27 cellular contexts compared by ENCODE assay signal in genomic region chr4:37722000-37722638, GRCh38. TPM values are rescaled to one million over a fixed set of nuclear protein-coding genes. Genes with fewer than 3 reads are reported as not detected.
DNase-seq lines count a peak whose midpoint lies in the region; ATAC-seq and TF ChIP-seq lines count a peak whose summit lies in the region.
"Had no signal": no experiment of that assay in that cellular context is flagged by ENCODE, and none has a peak within 500 bp of the region (broad histone marks: within the 10 kb centered on the region; RNA-seq: fewer than 3 reads in every experiment).

No MANE protein-coding gene starts in this region.

- H3K4me3 Mint-ChIP-seq in stimulated activated naive CD8-positive, alpha-beta T cell treated with anti-CD3 and anti-CD28 coated beads, Interleukin-15, amount 100 ng/mL, for 72 hours: no peak overlapping the region
- H3K4me3 Mint-ChIP-seq: activated naive CD4-positive, alpha-beta T cell treated with anti-CD3 and anti-CD28 coated beads, Interleukin-2, amount 50 U/mL, for 24 hours; activated T-cell treated with anti-CD3 and anti-CD28 coated beads, Interleukin-2, amount 50 U/mL, for 4 hours; immature natural killer cell had no signal

- TF ChIP-seq POLR2A in erythroblast (IDR thresholded peaks at IDR 0.05; ENCODE audit: low read length): no peak

- POLR2A ChIA-PET in GM10248 (lab: Yijun Ruan, JAX): no interaction called here

- TF ChIP-seq CTCF in hepatocyte (IDR thresholded peaks at IDR 0.05; ENCODE audit: poor library complexity): no peak
- no peak for TF ChIP-seq CTCF in GM10248 (IDR thresholded peaks at IDR 0.05; ENCODE audit: control extremely low read depth, extremely low read depth, low read depth, missing control alignments)

- H3K4me1 ChIP-seq in hepatocyte (ENCODE audit: insufficient read depth): no peaks in the 10 kb centered on the region
- H3K4me1 ChIP-seq: left ventricle myocardium inferior, Peyer's patch, prostate gland, testis had no signal

- no peaks in the 10 kb centered on the region for H3K79me2 ChIP-seq in hepatocyte

- H3K4me3 ChIP-seq in hepatocyte: no peak overlapping the region
- H3K4me3 ChIP-seq: left ventricle myocardium inferior, Peyer's patch, prostate gland, SJCRH30, testis had no signal

- peaks cover 7% of the 10 kb centered on the region for H3K27me3 Mint-ChIP-seq in stimulated activated naive CD8-positive, alpha-beta T cell treated with anti-CD3 and anti-CD28 coated beads, Interleukin-15, amount 100 ng/mL, for 72 hours
- H3K27me3 Mint-ChIP-seq: activated naive CD4-positive, alpha-beta T cell treated with anti-CD3 and anti-CD28 coated beads, Interleukin-2, amount 50 U/mL, for 24 hours had no signal

- H3K36me3 ChIP-seq in hepatocyte (replicated peaks; ENCODE audit: insufficient read depth, low read depth): no peaks in the 10 kb centered on the region
- H3K36me3 ChIP-seq: left ventricle myocardium inferior, Peyer's patch, prostate gland, SJCRH30, WERI-Rb-1 had no signal

- H3K9me3 ChIP-seq in hepatocyte (ENCODE audit: low read depth): no peaks in the 10 kb centered on the region
- H3K9me3 ChIP-seq: left ventricle myocardium inferior, Peyer's patch, prostate gland, SJCRH30, testis had no signal

- peak; percentile 66 for ATAC-seq in stimulated activated naive CD8-positive, alpha-beta T cell treated with anti-CD3 and anti-CD28 coated beads, Interleukin-15, amount 100 ng/mL, for 72 hours
- ATAC-seq in stimulated activated naive CD8-positive, alpha-beta T cell treated with anti-CD3 and anti-CD28 coated beads, Interleukin-15, Interleukin-2, amounts not matched to agents 100 U/mL and 50 U/mL, for 24 hours: no peak
- no peak for ATAC-seq in HG03457 (IDR thresholded peaks at IDR 0.05; ENCODE audit: unreplicated experiment)
- ATAC-seq: foreskin keratinocyte, HCT116 had no signal

- WGBS in hepatocyte (ENCODE audit: low lambda C conversion rate, missing lambda C conversion rate): 47% methylated on average over 4 of the region's 4 CpGs

- no peak overlapping the region for H3K27ac Mint-ChIP-seq in stimulated activated naive CD8-positive, alpha-beta T cell treated with anti-CD3 and anti-CD28 coated beads, Interleukin-15, amount 100 ng/mL, for 72 hours
- H3K27ac Mint-ChIP-seq: activated naive CD4-positive, alpha-beta T cell treated with anti-CD3 and anti-CD28 coated beads, Interleukin-2, amount 50 U/mL, for 24 hours; immature natural killer cell had no signal

- no peaks in the 10 kb centered on the region for H4K20me1 ChIP-seq in hepatocyte (ENCODE audit: insufficient read depth, poor library complexity, severe bottlenecking)

- CTCF ChIA-PET in GM10248 (lab: Yijun Ruan, JAX): interaction anchor here (0.6 to 1.6 kb wide), 5 partner anchors 9 to 28 kb away, joined by 3 to 4 read pairs (median 3); no protein-coding TSS in a partner anchor

- H3K4me2 ChIP-seq in hepatocyte: no peak overlapping the region

- peak overlapping the region; percentile 53 for H3K27ac ChIP-seq in hepatocyte
- H3K27ac ChIP-seq: epithelial cell of prostate, foreskin keratinocyte, left ventricle myocardium inferior, prostate gland, SJCRH30, testis, WERI-Rb-1 had no signal

- H3K27me3 ChIP-seq in hepatocyte: no peaks in the 10 kb centered on the region
- H3K27me3 ChIP-seq: foreskin keratinocyte, Peyer's patch, testis had no signal

- H3K4me1 Mint-ChIP-seq in stimulated activated naive CD8-positive, alpha-beta T cell treated with anti-CD3 and anti-CD28 coated beads, Interleukin-15, amount 100 ng/mL, for 72 hours: peaks cover 14% of the 10 kb centered on the region
- H3K4me1 Mint-ChIP-seq: immature natural killer cell had no signal

- no peak overlapping the region for H2AFZ ChIP-seq in hepatocyte

- H3K9me3 Mint-ChIP-seq in stimulated activated naive CD8-positive, alpha-beta T cell treated with anti-CD3 and anti-CD28 coated beads, Interleukin-15, amount 100 ng/mL, for 72 hours: no peaks in the 10 kb centered on the region
- H3K9me3 Mint-ChIP-seq: activated naive CD4-positive, alpha-beta T cell treated with anti-CD3 and anti-CD28 coated beads, Interleukin-2, amount 50 U/mL, for 24 hours; activated T-cell treated with anti-CD3 and anti-CD28 coated beads, Interleukin-2, amount 50 U/mL, for 4 hours; immature natural killer cell had no signal

- no peak for DNase-seq in stimulated activated naive CD8-positive, alpha-beta T cell treated with anti-CD3 and anti-CD28 coated beads, Interleukin-15, amount 100 ng/mL, for 72 hours
- no peak for DNase-seq in stimulated activated naive CD8-positive, alpha-beta T cell treated with anti-CD3 and anti-CD28 coated beads, Interleukin-15, Interleukin-2, amounts not matched to agents 100 U/mL and 50 U/mL, for 24 hours
- DNase-seq in NCI-H69 (lab: John Stamatoyannopoulos, UW): peak; percentile 63
- peak; percentile 34 for DNase-seq in hepatocyte (ENCODE audit: low spot score)
- DNase-seq in erythroblast (lab: John Stamatoyannopoulos, UW): no peak
- no peak for DNase-seq in OCI-M2 (lab: John Stamatoyannopoulos, UW; ENCODE audit: unreplicated experiment)
- DNase-seq in GM10248 (ENCODE audit: extremely low spot score): no peak
- DNase-seq: activated CD4-positive, alpha-beta T cell treated with anti-CD3 and anti-CD28 coated beads, Interleukin-2, amount 50 U/mL, for 48 hours; activated T-cell treated with anti-CD3 and anti-CD28 coated beads, Interleukin-2, amount 50 U/mL, for 4 hours; C1 segment of cervical spinal cord; foreskin keratinocyte; immature natural killer cell; Karpas-422; left ventricle myocardium inferior; midbrain; NCI-H1048; NCI-H2029 treated with DMSO at 0.1 percent for 48 hours; NCI-H446; Peyer's patch; SJCRH30; testis; WERI-Rb-1 had no signal

- H3K9me2 ChIP-seq in hepatocyte (replicated peaks; ENCODE audit: insufficient read depth): no peaks in the 10 kb centered on the region

RNA-seq across cellular contexts. Expression of gene RELL1, which starts 35.9 kb away (rescaled TPM):
- total RNA-seq in hepatocyte: 39.8 and 44.8 TPM in 2 replicates
- 5.5 and 10.0 TPM in 2 replicates for polyA plus RNA-seq in hepatocyte

Comparison
In these comparisons a context has a peak if more than half of its experiments do, and no peak if none do; other contexts are left out.
1. DNase-seq: peak in NCI-H69 (single experiment) and hepatocyte (single experiment); none in stimulated activated naive CD8-positive, alpha-beta T cell treated with anti-CD3 and anti-CD28 coated beads, Interleukin-15, amount 100 ng/mL, for 72 hours (0 of 2), stimulated activated naive CD8-positive, alpha-beta T cell treated with anti-CD3 and anti-CD28 coated beads, Interleukin-15, Interleukin-2, amounts not matched to agents 100 U/mL and 50 U/mL, for 24 hours (single experiment), erythroblast (0 of 2), OCI-M2 (single experiment) and GM10248 (single experiment).